Comparison of ENCODE assay signal across 29 cellular contexts in genomic region chrX:19569121-19569805, GRCh38. TPM values are rescaled to one million over a fixed set of nuclear protein-coding genes. Genes with fewer than 3 reads are reported as not detected.
DNase-seq lines count a peak whose midpoint lies in the region; ATAC-seq, FAIRE-seq and TF ChIP-seq lines count a peak whose summit lies in the region.
"Had no signal": no experiment of that assay in that cellular context is flagged by ENCODE, and none has a peak within 500 bp of the region (broad histone marks: within the 10 kb centered on the region; RNA-seq: fewer than 3 reads in every experiment).

No MANE protein-coding gene starts in this region.

- peak overlapping the region; percentile 12 for H3K27ac Mint-ChIP-seq in activated T-cell treated with anti-CD3 and anti-CD28 coated beads, Interleukin-2, amount 50 U/mL, for 24 hours
- H3K27ac Mint-ChIP-seq in progenitor cell of endocrine pancreas, result peak overlapping the region; percentile 17
- H3K27ac Mint-ChIP-seq: nephron progenitor cell had no signal

- peak overlapping the region in 7 of 12 donors; percentile 15 to 41 (median 28) for H3K4me3 ChIP-seq in heart left ventricle
- no peak overlapping the region for H3K4me3 ChIP-seq in BE2C (ENCODE audit: low read depth, low read length)
- H3K4me3 ChIP-seq: MG63, pancreas, sigmoid colon, thoracic aorta, uterus had no signal

- H3K9me3 ChIP-seq in heart left ventricle (no peaks in the 10 kb centered on the region), BE2C (no peaks in the 10 kb centered on the region)
- H3K9me3 ChIP-seq: MG63, pancreas, sigmoid colon, thoracic aorta, uterus had no signal

- H3K4me1 ChIP-seq in heart left ventricle (peaks cover 0 to 9% (median 0%) of the 10 kb centered on the region in 12 donors), BE2C (no peaks in the 10 kb centered on the region)
- H3K4me1 ChIP-seq: pancreas, sigmoid colon, uterus had no signal

- H3K4me3 Mint-ChIP-seq in activated T-cell treated with anti-CD3 and anti-CD28 coated beads, Interleukin-2, amount 50 U/mL, for 24 hours, result no peak overlapping the region
- H3K4me3 Mint-ChIP-seq in progenitor cell of endocrine pancreas (ENCODE audit: low read depth), result no peak overlapping the region
- H3K4me3 Mint-ChIP-seq: activated CD4-positive, alpha-beta T cell treated with anti-CD3 and anti-CD28 coated beads, Interleukin-2, amount 10 ng/mL, durations not matched to agents 24 days and 14 days; nephron progenitor cell had no signal

- no peaks in the 10 kb centered on the region for H3K27me3 ChIP-seq in heart left ventricle
- no peaks in the 10 kb centered on the region for H3K27me3 ChIP-seq in BE2C
- H3K27me3 ChIP-seq: MG63, pancreas, sigmoid colon, uterus had no signal

- peak; percentile 40 for FAIRE-seq in GM12891 (lab: Jason Lieb, UNC)
- FAIRE-seq: A204.1, endothelial cell of umbilical vein, G401.6, pancreas had no signal

- intact Hi-C loops in heart left ventricle (cut with DNase I), result no loop called here

- peak overlapping the region; percentile 28 to 91 (median 76) for H3K27ac ChIP-seq in heart left ventricle
- H3K27ac ChIP-seq: pancreas, sigmoid colon, thoracic aorta, uterus, VCaP had no signal

- H3K36me3 ChIP-seq in heart left ventricle (peaks cover 0 to 10% (median 0%) of the 10 kb centered on the region in 9 donors), BE2C (no peaks in the 10 kb centered on the region)
- H3K36me3 ChIP-seq: MG63, pancreas, sigmoid colon, thoracic aorta, uterus had no signal

- TF ChIP-seq POLR2A in GM12891 (IDR thresholded peaks at IDR 0.05; ENCODE audit: low read depth, low read length) (no peak), heart left ventricle (IDR thresholded peaks at IDR 0.05) (no peak)

- peaks cover 50% of the 10 kb centered on the region for H3K4me1 Mint-ChIP-seq in activated T-cell treated with anti-CD3 and anti-CD28 coated beads, Interleukin-2, amount 50 U/mL, for 24 hours (ENCODE audit: low read depth)
- H3K4me1 Mint-ChIP-seq in progenitor cell of endocrine pancreas (ENCODE audit: low read depth), result peaks cover 27% of the 10 kb centered on the region

- no peaks in the 10 kb centered on the region for H3K9me3 Mint-ChIP-seq in activated T-cell treated with anti-CD3 and anti-CD28 coated beads, Interleukin-2, amount 50 U/mL, for 24 hours
- peaks cover 16% of the 10 kb centered on the region for H3K9me3 Mint-ChIP-seq in progenitor cell of endocrine pancreas (ENCODE audit: low read depth)
- H3K9me3 Mint-ChIP-seq: activated CD4-positive, alpha-beta T cell treated with anti-CD3 and anti-CD28 coated beads, Interleukin-2, amount 10 ng/mL, durations not matched to agents 24 days and 14 days had no signal

- H3K27me3 Mint-ChIP-seq in activated T-cell treated with anti-CD3 and anti-CD28 coated beads, Interleukin-2, amount 50 U/mL, for 24 hours, result peaks cover 18% of the 10 kb centered on the region
- H3K27me3 Mint-ChIP-seq in progenitor cell of endocrine pancreas, result no peaks in the 10 kb centered on the region
- H3K27me3 Mint-ChIP-seq: activated CD4-positive, alpha-beta T cell treated with anti-CD3 and anti-CD28 coated beads, Interleukin-2, amount 10 ng/mL, durations not matched to agents 24 days and 14 days had no signal

- ATAC-seq in heart left ventricle, result peak; percentile 85 to 91 (median 88)
- ATAC-seq in GM18873 (IDR thresholded peaks at IDR 0.05; ENCODE audit: low FRiP score, unreplicated experiment), result no peak
- ATAC-seq: pancreas, PC-3 had no signal

- no peak for DNase-seq in activated T-cell treated with anti-CD3 and anti-CD28 coated beads, Interleukin-2, amount 50 U/mL, for 24 hours
- no peak for DNase-seq in activated T-cell treated with anti-CD3 and anti-CD28 coated beads, Interleukin-2, amount 50 U/mL, for 48 hours
- no peak for DNase-seq in GM12891 (ENCODE audit: insufficient read length, low spot score)
- DNase-seq in heart left ventricle, result peak in 4 of 5 donors; percentile 50 to 88 (median 74)
- DNase-seq in progenitor cell of endocrine pancreas (ENCODE audit: low spot score, unreplicated experiment), result no peak
- no peak for DNase-seq in BE2C
- DNase-seq in LoVo (ENCODE audit: low spot score), result no peak
- DNase-seq: activated CD4-positive, alpha-beta T cell treated with anti-CD3 and anti-CD28 coated beads, Interleukin-2, amount 10 ng/mL, durations not matched to agents 24 days and 14 days; activated CD8-positive, alpha-beta memory T cell treated with anti-CD3 and anti-CD28 coated beads, Interleukin-2, amount 50 U/mL, for 4 hours; AML-193; HCEC 1CT; islet precursor cell; KBM-7; MG63; NCI-H2029 treated with DMSO at 0.1 percent for 48 hours; nephron progenitor cell; NK-92 treated with Interleukin-12 subunit alpha and Interleukin-12 subunit beta, amount 100 ng/mL, for 24 hours; pancreas; PC-3; SHP77; sigmoid colon; stimulated activated naive CD4-positive, alpha-beta T cell treated with Interleukin-2 at 50 U/mL for 16 hours; uterus had no signal

- TF ChIP-seq CTCF in heart left ventricle (IDR thresholded peaks at IDR 0.05) (no peak), progenitor cell of endocrine pancreas (IDR thresholded peaks at IDR 0.05; ENCODE audit: unreplicated experiment) (no peak), BE2C (IDR thresholded peaks at IDR 0.05; ENCODE audit: low read depth, low read length) (no peak)

- peaks cover 45% of the 10 kb centered on the region for H3K36me3 Mint-ChIP-seq in activated T-cell treated with anti-CD3 and anti-CD28 coated beads, Interleukin-2, amount 50 U/mL, for 24 hours (ENCODE audit: low read depth)
- H3K36me3 Mint-ChIP-seq in progenitor cell of endocrine pancreas (ENCODE audit: insufficient read depth), result peaks cover 4% of the 10 kb centered on the region

- WGBS in heart left ventricle, 4 donors, result 51 to 65% (median 56%) methylated on average over 13 of the region's 13 CpGs

TF ChIP-seq in GM12891, 5 proteins besides CTCF, POLR2A, EP300 and RAD21:
- TF ChIP-seq TAF1 (IDR thresholded peaks at IDR 0.05; ENCODE audit: low read depth, low read length), result no peak
- no peak for TF ChIP-seq POLR2AphosphoS5 (IDR thresholded peaks at IDR 0.05; ENCODE audit: low read depth, low read length)
- TF ChIP-seq PAX5 (IDR thresholded peaks at IDR 0.05; ENCODE audit: insufficient read depth, low read length, severe bottlenecking), result no peak
- TF ChIP-seq POU2F2 (IDR thresholded peaks at IDR 0.05; ENCODE audit: low read depth, low read length), result no peak
- TF ChIP-seq SPI1 (IDR thresholded peaks at IDR 0.05; ENCODE audit: low read depth, low read length), result no peak

RNA-seq across cellular contexts. Expression of gene MAP3K15, which starts 54.0 kb away (rescaled TPM):
- 0.05 TPM for polyA plus RNA-seq in GM12891 (2012; ENCODE audit: low read depth, missing spikeins)
- total RNA-seq in heart left ventricle (under 1 TPM in 2 of 9 donors, not detected in 7; 0.09 to 0.15 TPM), progenitor cell of endocrine pancreas (4.2 and 5.1 TPM in 2 replicates)
- under 1 TPM; 0.11 to 0.14 TPM for polyA plus RNA-seq in heart left ventricle
- not detected for polyA plus RNA-seq in BE2C (2012; ENCODE audit: insufficient read depth, insufficient read length, low read depth)

Comparison
In these comparisons a context has a peak if more than half of its experiments do, and no peak if none do; other contexts are left out.
1. DNase-seq: peak in heart left ventricle (4 of 5); none in activated T-cell treated with anti-CD3 and anti-CD28 coated beads, Interleukin-2, amount 50 U/mL, for 24 hours (single experiment), activated T-cell treated with anti-CD3 and anti-CD28 coated beads, Interleukin-2, amount 50 U/mL, for 48 hours (0 of 2), GM12891 (single experiment), progenitor cell of endocrine pancreas (single experiment), BE2C (single experiment) and LoVo (single experiment).